Comparison of ENCODE assay signal across 8 cellular contexts in genomic region chr2:183035298-183035953, GRCh38. TPM values are rescaled to one million over a fixed set of nuclear protein-coding genes. Genes with fewer than 3 reads are reported as not detected.
DNase-seq lines count a peak whose midpoint lies in the region; ATAC-seq and TF ChIP-seq lines count a peak whose summit lies in the region.

No MANE protein-coding gene starts in this region.

- CTCF ChIA-PET in PC-9 (lab: Charles Lee) = no interaction called here
- CTCF ChIA-PET in RWPE1 (lab: Yijun Ruan, JAX) = interaction anchor here (0.5 to 0.6 kb wide), 2 partner anchors 12 to 125 kb away, joined by 3 read pairs; no protein-coding TSS in a partner anchor

- no peaks in the 10 kb centered on the region for H3K9me3 ChIP-seq in PC-9 (ENCODE audit: insufficient read depth, low read depth)
- no peaks in the 10 kb centered on the region for H3K9me3 ChIP-seq in esophagus squamous epithelium

- peaks cover 30% of the 10 kb centered on the region for H3F3A ChIP-seq in PC-9 (ENCODE audit: insufficient read depth, low read depth)

- peaks cover 65% of the 10 kb centered on the region for H3K4me1 ChIP-seq in PC-9 (replicated peaks; ENCODE audit: insufficient read depth)
- peaks cover 8 to 74% (median 28%) of the 10 kb centered on the region in 3 donors for H3K4me1 ChIP-seq in esophagus squamous epithelium

- 39 to 40% methylated on average over 2 of the region's 2 CpGs for WGBS in esophagus squamous epithelium, 2 donors

- H3K27me3 ChIP-seq in PC-9 (ENCODE audit: insufficient read depth, low read depth) (no peaks in the 10 kb centered on the region), esophagus squamous epithelium (no peaks in the 10 kb centered on the region)

- TF ChIP-seq CTCF in PC-9 (conservative IDR thresholded peaks at IDR 0.05) (no peak), esophagus squamous epithelium (IDR thresholded peaks at IDR 0.05) (no peak), retinal pigment epithelial cell (conservative IDR thresholded peaks at IDR 0.05; ENCODE audit: low read depth, low read length) (no peak), RWPE1 (conservative IDR thresholded peaks at IDR 0.05; ENCODE audit: low read depth) (no peak)

- H3K36me3 ChIP-seq in PC-9 (ENCODE audit: low read depth) = peaks cover 24% of the 10 kb centered on the region; the same call in 1 of the 2 replicates
- no peaks in the 10 kb centered on the region for H3K36me3 ChIP-seq in esophagus squamous epithelium

- H4K20me1 ChIP-seq in PC-9 (ENCODE audit: insufficient read depth) = peaks cover 67% of the 10 kb centered on the region

- DNase-seq in GM03348 (ENCODE audit: low spot score) = peak; percentile 61
- DNase-seq in PC-9 = peak in 1 of 2 experiments; percentile 46
- no peak for DNase-seq in esophagus squamous epithelium (lab: John Stamatoyannopoulos, UW)
- no peak for DNase-seq in retinal pigment epithelial cell (ENCODE audit: low read depth)
- DNase-seq in activated gamma-delta T cell treated with Interleukin-2 at 50 U/mL for 16 hours = no peak
- DNase-seq in RWPE1 (ENCODE audit: low spot score) = no peak

- H2AFZ ChIP-seq in PC-9 = no peak overlapping the region

- H3K27ac ChIP-seq in PC-9 (peak overlapping the region; percentile 87), esophagus squamous epithelium (peak overlapping the region in 2 of 4 donors; percentile 97 to 99), RWPE1 (no peak overlapping the region)

- TF ChIP-seq POLR2A in esophagus squamous epithelium (IDR thresholded peaks at IDR 0.05) = no peak

- H3K9me2 ChIP-seq in PC-9 (ENCODE audit: insufficient read depth) = no peaks in the 10 kb centered on the region

- ATAC-seq in GM21619 (IDR thresholded peaks at IDR 0.05; ENCODE audit: unreplicated experiment) = no peak
- ATAC-seq in HG03139 (IDR thresholded peaks at IDR 0.05; ENCODE audit: unreplicated experiment) = no peak

- intact Hi-C loops in PC-9 (cut with micrococcal nuclease; ENCODE audit: unreplicated experiment) (no loop called here), esophagus squamous epithelium (cut with DNase I) (no loop called here)

- POLR2A ChIA-PET in PC-9 (lab: Charles Lee; ENCODE audit: unreplicated experiment) = interaction anchor here (0.5 kb wide), 2 partner anchors 43 to 44 kb away, joined by 3 to 4 read pairs; partner anchors contain the start of gene DUSP19
- POLR2A ChIA-PET in RWPE1 (lab: Yijun Ruan, JAX; ENCODE audit: low non-redundant PET) = no interaction called here

- peak overlapping the region; percentile 86 for H3K4me2 ChIP-seq in PC-9

- H3K4me3 ChIP-seq in PC-9 (peak overlapping the region; percentile 91), esophagus squamous epithelium (peak overlapping the region in 3 of 4 donors; percentile 68 to 93 (median 92)), retinal pigment epithelial cell (ENCODE audit: low read length) (peak overlapping the region; percentile 90)

- BruUV-seq in PC-9 (replicated peaks; lab: Mats Ljungman, UMichigan) = no TSS peak

- H3K79me2 ChIP-seq in PC-9 (ENCODE audit: low read depth) = peaks cover 76% of the 10 kb centered on the region

RNA-seq across cellular contexts. Expression of gene NCKAP1, which starts 2.8 kb away (rescaled TPM):
- total RNA-seq in PC-9 (2021) (274 and 308 TPM in 2 replicates), esophagus squamous epithelium (100 to 1,000 TPM in 2 of 4 donors, 10 to 100 TPM in 2; 85.9 to 163 (median 117) TPM)

RNA-seq across cellular contexts. Expression of gene DUSP19, which starts 43.1 kb away (rescaled TPM):
- 6.2 and 8.6 TPM in 2 replicates for total RNA-seq in PC-9 (2021)
- 1 to 10 TPM in 2 of 4 donors, under 1 TPM in 2; 0.27 to 1.5 (median 0.86) TPM for total RNA-seq in esophagus squamous epithelium
